ENCODE assay signal across 16 cellular contexts in genomic region chr13:40251343-40252032, GRCh38.
DNase-seq lines count a peak whose midpoint lies in the region; ATAC-seq and TF ChIP-seq lines count a peak whose summit lies in the region.
"Had no signal": no experiment of that assay in that cellular context is flagged by ENCODE, and none has a peak within 500 bp of the region (broad histone marks: within the 10 kb centered on the region; RNA-seq: fewer than 3 reads in every experiment).

No MANE protein-coding gene starts in this region.

- peaks cover 10% of the 10 kb centered on the region for H3K4me1 Mint-ChIP-seq in activated CD8-positive, alpha-beta memory T cell treated with anti-CD3 and anti-CD28 coated beads, Interleukin-2, amount 10 ng/mL, durations not matched to agents 7 days and 5 days
- peaks cover 39% of the 10 kb centered on the region for H3K4me1 Mint-ChIP-seq in activated T-helper 1 cell treated with anti-CD3 and anti-CD28 coated beads, Interleukin-12 subunit alpha, Interleukin-12 subunit beta, Interleukin-2, Interleukin-4 antibody, amounts not matched to agents 30 ng/mL and 10 ng/mL and 1 ng/mL, durations not matched to agents 14 hours and 24 hours and 36 hours (ENCODE audit: low read depth)

- no peak overlapping the region for H3K4me3 ChIP-seq in thyroid gland (replicated peaks in 1 of 3)
- H3K4me3 ChIP-seq in brain microvascular endothelial cell (ENCODE audit: low read depth, low read length), result no peak overlapping the region
- H3K4me3 ChIP-seq: HAP-1 had no signal

- peak; percentile 65 for ATAC-seq in activated CD8-positive, alpha-beta memory T cell treated with anti-CD3 and anti-CD28 coated beads, Interleukin-2, amount 10 ng/mL, durations not matched to agents 7 days and 5 days
- ATAC-seq in HG03571 (IDR thresholded peaks at IDR 0.05; ENCODE audit: unreplicated experiment), result no peak

- intact Hi-C loops in activated T-helper 1 cell treated with anti-CD3 and anti-CD28 coated beads, Interleukin-12 subunit alpha, Interleukin-12 subunit beta, Interleukin-2, Interleukin-4 antibody, amounts not matched to agents 30 ng/mL and 10 ng/mL and 1 ng/mL, durations not matched to agents 14 hours and 24 hours and 36 hours (cut with micrococcal nuclease), result loop anchor here (1.0 to 2.0 kb wide), 9 partner anchors 30 to 411 kb away; no protein-coding TSS in a partner anchor
- intact Hi-C loops in thyroid gland (cut with DNase I), result no loop called here

- in situ Hi-C loops in brain microvascular endothelial cell (cut with HindIII; ENCODE audit: low pct_ligation_motif_present, low sequenced_read_pairs), result no loop called here

- no peaks in the 10 kb centered on the region for H3K9me3 ChIP-seq in thyroid gland
- H3K9me3 ChIP-seq: HAP-1 had no signal

- H3K36me3 ChIP-seq in thyroid gland, result no peaks in the 10 kb centered on the region
- no peaks in the 10 kb centered on the region for H3K36me3 ChIP-seq in brain microvascular endothelial cell (replicated peaks)
- H3K36me3 ChIP-seq: HAP-1 had no signal

- DNase-seq in activated CD8-positive, alpha-beta memory T cell treated with anti-CD3 and anti-CD28 coated beads, Interleukin-2, amount 10 ng/mL, durations not matched to agents 7 days and 5 days, result no peak
- no peak for DNase-seq in activated CD8-positive, alpha-beta memory T cell treated with anti-CD3 and anti-CD28 coated beads, Interleukin-2, amount 50 U/mL, for 4 hours
- DNase-seq in activated T-helper 1 cell treated with anti-CD3 and anti-CD28 coated beads, Interleukin-12 subunit alpha, Interleukin-12 subunit beta, Interleukin-2, Interleukin-4 antibody, amounts not matched to agents 30 ng/mL and 10 ng/mL and 1 ng/mL, durations not matched to agents 14 hours and 24 hours and 36 hours (ENCODE audit: low spot score), result peak; percentile 4
- DNase-seq in glomerular visceral epithelial cell (ENCODE audit: extremely low spot score) (peak; percentile 16), thyroid gland (no peak), brain microvascular endothelial cell (no peak)
- no peak for DNase-seq in central memory CD4-positive, alpha-beta T cell
- DNase-seq: ACHN, EL, hippocampal formation, NCI-H2029 treated with DMSO at 0.1 percent for 48 hours, SHP77 treated with DMSO at 0.1 percent for 48 hours had no signal

- H3K36me3 Mint-ChIP-seq in activated CD8-positive, alpha-beta memory T cell treated with anti-CD3 and anti-CD28 coated beads, Interleukin-2, amount 10 ng/mL, durations not matched to agents 7 days and 5 days, result peaks cover 4% of the 10 kb centered on the region
- peaks cover 9% of the 10 kb centered on the region for H3K36me3 Mint-ChIP-seq in activated T-helper 1 cell treated with anti-CD3 and anti-CD28 coated beads, Interleukin-12 subunit alpha, Interleukin-12 subunit beta, Interleukin-2, Interleukin-4 antibody, amounts not matched to agents 30 ng/mL and 10 ng/mL and 1 ng/mL, durations not matched to agents 14 hours and 24 hours and 36 hours (ENCODE audit: low read depth)

- H3K27me3 ChIP-seq in thyroid gland (no peaks in the 10 kb centered on the region), brain microvascular endothelial cell (replicated peaks) (no peaks in the 10 kb centered on the region)

- peak overlapping the region; percentile 37 for H3K27ac Mint-ChIP-seq in activated CD8-positive, alpha-beta memory T cell treated with anti-CD3 and anti-CD28 coated beads, Interleukin-2, amount 10 ng/mL, durations not matched to agents 7 days and 5 days
- peak overlapping the region; percentile 78 for H3K27ac Mint-ChIP-seq in activated T-helper 1 cell treated with anti-CD3 and anti-CD28 coated beads, Interleukin-12 subunit alpha, Interleukin-12 subunit beta, Interleukin-2, Interleukin-4 antibody, amounts not matched to agents 30 ng/mL and 10 ng/mL and 1 ng/mL, durations not matched to agents 14 hours and 24 hours and 36 hours

- 41 to 86% methylated on average over 1 of the region's 1 CpG for WGBS in thyroid gland, 2 donors

- no peak for TF ChIP-seq CTCF in thyroid gland (IDR thresholded peaks at IDR 0.05)
- TF ChIP-seq CTCF in brain microvascular endothelial cell (IDR thresholded peaks at IDR 0.05; ENCODE audit: low read depth, low read length, missing control alignments), result no peak

- H3K9me3 Mint-ChIP-seq in activated CD8-positive, alpha-beta memory T cell treated with anti-CD3 and anti-CD28 coated beads, Interleukin-2, amount 10 ng/mL, durations not matched to agents 7 days and 5 days (ENCODE audit: low read depth), result peaks cover 11% of the 10 kb centered on the region
- H3K9me3 Mint-ChIP-seq in activated T-helper 1 cell treated with anti-CD3 and anti-CD28 coated beads, Interleukin-12 subunit alpha, Interleukin-12 subunit beta, Interleukin-2, Interleukin-4 antibody, amounts not matched to agents 30 ng/mL and 10 ng/mL and 1 ng/mL, durations not matched to agents 14 hours and 24 hours and 36 hours, result peaks cover 29% of the 10 kb centered on the region

- H3K27ac ChIP-seq in thyroid gland (peak overlapping the region in 2 of 3 donors; percentile 21 to 27), brain microvascular endothelial cell (no peak overlapping the region)
- H3K27ac ChIP-seq: HL-60 had no signal

- CTCF ChIA-PET in activated CD8-positive, alpha-beta memory T cell treated with anti-CD3 and anti-CD28 coated beads, Interleukin-2, amount 10 ng/mL, durations not matched to agents 7 days and 5 days (lab: Charles Lee), result interaction anchor here (0.7 kb wide), 1 partner anchor 34 kb away, joined by 3 read pairs; no protein-coding TSS in a partner anchor

- H3K4me1 ChIP-seq in thyroid gland, result peaks cover 0 to 25% of the 10 kb centered on the region in 2 donors
- H3K4me1 ChIP-seq: HAP-1 had no signal

- no peak overlapping the region for H3K4me3 Mint-ChIP-seq in activated CD8-positive, alpha-beta memory T cell treated with anti-CD3 and anti-CD28 coated beads, Interleukin-2, amount 10 ng/mL, durations not matched to agents 7 days and 5 days
- no peak overlapping the region for H3K4me3 Mint-ChIP-seq in activated T-helper 1 cell treated with anti-CD3 and anti-CD28 coated beads, Interleukin-12 subunit alpha, Interleukin-12 subunit beta, Interleukin-2, Interleukin-4 antibody, amounts not matched to agents 30 ng/mL and 10 ng/mL and 1 ng/mL, durations not matched to agents 14 hours and 24 hours and 36 hours
- H3K4me3 Mint-ChIP-seq: central memory CD8-positive, alpha-beta T cell had no signal

- no peaks in the 10 kb centered on the region for H3K27me3 Mint-ChIP-seq in activated CD8-positive, alpha-beta memory T cell treated with anti-CD3 and anti-CD28 coated beads, Interleukin-2, amount 10 ng/mL, durations not matched to agents 7 days and 5 days
- no peaks in the 10 kb centered on the region for H3K27me3 Mint-ChIP-seq in activated T-helper 1 cell treated with anti-CD3 and anti-CD28 coated beads, Interleukin-12 subunit alpha, Interleukin-12 subunit beta, Interleukin-2, Interleukin-4 antibody, amounts not matched to agents 30 ng/mL and 10 ng/mL and 1 ng/mL, durations not matched to agents 14 hours and 24 hours and 36 hours (ENCODE audit: insufficient read depth)
- H3K27me3 Mint-ChIP-seq: central memory CD8-positive, alpha-beta T cell had no signal

- no peak for TF ChIP-seq POLR2A in thyroid gland (IDR thresholded peaks at IDR 0.05)

Comparison
In these comparisons a context has a peak if more than half of its experiments do, and no peak if none do; other contexts are left out.
1. DNase-seq: peak in activated T-helper 1 cell treated with anti-CD3 and anti-CD28 coated beads, Interleukin-12 subunit alpha, Interleukin-12 subunit beta, Interleukin-2, Interleukin-4 antibody, amounts not matched to agents 30 ng/mL and 10 ng/mL and 1 ng/mL, durations not matched to agents 14 hours and 24 hours and 36 hours (single experiment) and glomerular visceral epithelial cell (single experiment); none in activated CD8-positive, alpha-beta memory T cell treated with anti-CD3 and anti-CD28 coated beads, Interleukin-2, amount 10 ng/mL, durations not matched to agents 7 days and 5 days (single experiment), activated CD8-positive, alpha-beta memory T cell treated with anti-CD3 and anti-CD28 coated beads, Interleukin-2, amount 50 U/mL, for 4 hours (single experiment), thyroid gland (0 of 2), central memory CD4-positive, alpha-beta T cell (single experiment) and brain microvascular endothelial cell (single experiment).